ENCODE assay signal across 15 cellular contexts in the genomic region with DNA sequence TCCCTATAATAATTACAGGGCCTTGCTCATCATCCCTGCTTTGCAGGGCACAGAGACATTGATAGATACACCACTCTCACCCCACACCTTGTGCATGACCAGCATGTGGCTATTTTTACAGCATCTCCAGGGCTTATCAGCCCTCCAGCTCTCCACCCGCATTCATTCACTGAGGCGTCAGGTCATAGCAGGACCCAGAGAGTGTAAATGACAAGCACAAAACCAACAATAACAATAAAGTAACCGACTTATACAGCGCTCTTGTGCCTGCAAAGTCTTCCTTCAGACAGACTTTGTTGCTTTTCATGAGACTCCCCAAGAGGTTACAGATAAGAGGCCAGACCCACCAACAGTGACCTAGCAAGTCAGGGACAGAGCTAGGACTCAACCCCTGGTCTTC.
"Had no signal": no experiment of that assay in that cellular context is flagged by ENCODE, and none has a peak within 500 bp of the region (broad histone marks: within the 10 kb centered on the region; RNA-seq: fewer than 3 reads in every experiment).

No MANE protein-coding gene starts in this region.

- H3K27ac ChIP-seq: cardiac muscle cell, dorsolateral prefrontal cortex, gastrocnemius medialis, heart right ventricle, pancreas, sigmoid colon, thoracic aorta had no signal

- H3K27ac Mint-ChIP-seq: endodermal cell had no signal

- DNase-seq: activated naive CD4-positive, alpha-beta T cell; activated T-cell treated with anti-CD3 and anti-CD28 coated beads for 4 hours; dorsolateral prefrontal cortex; endodermal cell; erythroblast; gastrocnemius medialis; heart right ventricle; left colon; sigmoid colon; stimulated activated CD4-positive, alpha-beta T cell treated with anti-CD3 and anti-CD28 coated beads, Interleukin-1b, Interleukin-23, amount 100 ng/mL, for 48 hours had no signal

- H3K27me3 ChIP-seq: gastrocnemius medialis, pancreas, sigmoid colon had no signal

- ATAC-seq: activated CD4-positive, CD25-positive, alpha-beta regulatory T cell treated with anti-CD3 and anti-CD28 coated beads, Interleukin-2, amount 50 U/mL, for 24 hours; gastrocnemius medialis; heart right ventricle; left colon; pancreas had no signal

- H3K4me3 Mint-ChIP-seq: endodermal cell had no signal

- H3K36me3 ChIP-seq: cardiac muscle cell, gastrocnemius medialis, heart right ventricle, pancreas, sigmoid colon, thoracic aorta had no signal

- H3K9me3 ChIP-seq: gastrocnemius medialis, pancreas, sigmoid colon, thoracic aorta had no signal

- H3K4me3 ChIP-seq: cardiac muscle cell, dorsolateral prefrontal cortex, gastrocnemius medialis, heart right ventricle, lung, pancreas, sigmoid colon, thoracic aorta had no signal

- H3K4me1 ChIP-seq: gastrocnemius medialis, heart right ventricle, pancreas, sigmoid colon had no signal
